8 cellular contexts compared by ENCODE assay signal in the genomic region with DNA sequence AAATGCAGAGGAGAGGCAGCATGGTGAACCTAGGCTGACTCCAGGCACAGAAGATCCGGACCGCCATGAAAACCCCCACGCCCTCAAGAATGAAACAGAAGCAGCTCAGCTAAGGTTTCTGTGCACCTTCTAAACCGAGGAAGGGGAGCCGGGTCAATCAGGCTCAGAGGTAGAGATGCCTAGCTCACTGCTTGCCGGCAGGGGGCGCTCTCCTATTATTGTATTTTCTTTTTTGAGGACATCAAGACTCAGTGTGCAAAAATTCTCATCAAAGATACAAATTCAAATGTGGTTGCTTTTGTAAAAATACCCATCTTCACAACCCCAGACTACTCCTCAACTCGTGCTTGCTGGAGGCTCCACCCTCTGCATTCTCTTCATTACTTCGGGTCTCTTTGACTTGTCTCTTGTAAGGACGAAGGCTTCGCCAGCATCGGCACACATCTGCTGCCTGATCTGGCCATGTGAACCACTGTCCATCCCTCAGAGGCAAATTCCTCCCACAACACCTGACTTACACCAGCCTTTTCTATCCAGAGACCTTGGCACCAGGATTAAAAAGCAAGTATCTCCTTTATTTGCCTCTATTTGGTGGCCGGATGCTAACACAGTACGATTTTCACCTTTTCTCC. TPM values are rescaled to one million over a fixed set of nuclear protein-coding genes. Genes with fewer than 3 reads are reported as not detected.
DNase-seq lines count a peak whose midpoint lies in the region; ATAC-seq, FAIRE-seq and TF ChIP-seq lines count a peak whose summit lies in the region.

No MANE protein-coding gene starts in this region.

- TF ChIP-seq CTCF in RWPE1 (conservative IDR thresholded peaks at IDR 0.05; ENCODE audit: low read depth), result peak; percentile 81
- peak; percentile 77 to 90 (median 82) for TF ChIP-seq CTCF in upper lobe of left lung (IDR thresholded peaks at IDR 0.05)

- CTCF ChIA-PET in RWPE1 (lab: Yijun Ruan, JAX), result interaction anchor here (0.5 to 2.5 kb wide), 20 partner anchors 9 to 289 kb away, joined by 3 to 19 read pairs (median 4); no protein-coding TSS in a partner anchor

- no peaks in the 10 kb centered on the region for H3K27me3 ChIP-seq in upper lobe of left lung

- H3K27ac ChIP-seq in RWPE1, result no peak overlapping the region
- H3K27ac ChIP-seq in upper lobe of left lung, result no peak overlapping the region

- no peaks in the 10 kb centered on the region for H3K36me3 ChIP-seq in upper lobe of left lung

- 31 to 34% methylated on average over 14 of the region's 14 CpGs for WGBS in upper lobe of left lung, 2 donors

- H3K4me3 ChIP-seq in upper lobe of left lung, result no peak overlapping the region

- TF ChIP-seq EP300 in upper lobe of left lung (IDR thresholded peaks at IDR 0.05), result no peak

- DNase-seq in DMS79 (lab: John Stamatoyannopoulos, UW) (peak; percentile 15), HTR-8/SVneo (ENCODE audit: insufficient read length, low spot score) (peak; percentile 27), RWPE1 (ENCODE audit: low spot score) (peak; percentile 53), globus pallidus (ENCODE audit: low spot score) (peak; percentile 72), pons (ENCODE audit: low spot score) (peak; percentile 77), upper lobe of left lung (peak in 1 of 2 donors; percentile 69)
- DNase-seq in activated T-helper 9 cell treated with anti-CD3 and anti-CD28 coated beads, Interleukin-2, amount 50 U/mL, for 16 hours (ENCODE audit: low read depth), result peak; percentile 62

- H3K9me3 ChIP-seq in upper lobe of left lung, result no peaks in the 10 kb centered on the region

- no peak for FAIRE-seq in HTR-8/SVneo (lab: Jason Lieb, UNC)

- peaks cover 0 to 9% (median 6%) of the 10 kb centered on the region in 4 donors for H3K4me1 ChIP-seq in upper lobe of left lung

- POLR2A ChIA-PET in RWPE1 (lab: Yijun Ruan, JAX; ENCODE audit: low non-redundant PET), result no interaction called here

- no peak for TF ChIP-seq POLR2A in upper lobe of left lung (IDR thresholded peaks at IDR 0.05)

- ATAC-seq in upper lobe of left lung (ENCODE audit: low FRiP score in 2 of 2) (peak in 1 of 2 donors; percentile 87), GM18861 (IDR thresholded peaks at IDR 0.05; ENCODE audit: unreplicated experiment) (no peak)

RNA-seq across cellular contexts. Expression of a gene that starts 33.4 kb away (rescaled TPM):
- total RNA-seq in upper lobe of left lung, result under 1 TPM in 3 of 6 donors, not detected in 3; 0.43 to 0.76 (median 0.51) TPM

RNA-seq across cellular contexts. Expression of a gene that starts 55.1 kb away (rescaled TPM):
- total RNA-seq in upper lobe of left lung, result 1,000 to 10,000 TPM in 2 of 6 donors, 100 to 1,000 TPM in 4; 229 to 1,558 (median 860) TPM
